In the genomic region with DNA sequence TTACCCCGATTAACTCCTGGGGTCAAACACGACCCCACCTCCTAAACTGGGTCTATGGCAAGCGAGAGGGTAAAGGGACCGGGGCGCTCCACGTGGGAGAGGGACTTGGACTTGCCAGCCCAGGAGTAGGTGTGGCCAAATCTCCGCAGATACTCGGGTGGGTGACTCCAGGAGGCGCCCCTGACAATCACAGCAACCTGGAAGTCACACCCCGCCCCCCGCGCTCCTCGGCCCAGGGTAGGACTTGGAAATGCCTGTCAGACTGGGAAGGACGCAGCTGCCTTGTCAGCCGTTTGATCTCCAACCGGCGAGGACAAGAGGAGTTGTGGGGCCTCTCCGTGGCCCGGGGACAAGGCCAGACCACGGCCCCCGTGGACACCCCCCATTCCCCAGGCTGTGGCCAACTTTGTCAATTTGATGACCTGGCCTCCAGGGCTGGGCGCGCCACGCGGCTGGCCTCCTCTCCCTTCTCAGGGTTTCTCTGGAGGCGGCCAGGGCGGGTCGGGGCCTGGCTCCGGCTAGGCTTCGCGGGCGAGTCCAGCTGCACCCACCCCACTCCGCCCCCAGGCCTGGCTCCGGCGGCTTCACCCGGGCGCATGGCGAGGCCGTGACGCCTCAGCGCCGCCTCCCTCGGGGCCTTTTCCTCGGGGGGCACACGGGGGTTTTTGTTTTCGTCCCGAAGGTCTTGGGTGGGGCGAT, we compare ENCODE assay signal across 8 cellular contexts. TPM values are rescaled to one million over a fixed set of nuclear protein-coding genes. Genes with fewer than 3 reads are reported as not detected.
DNase-seq lines count a peak whose midpoint lies in the region; ATAC-seq and TF ChIP-seq lines count a peak whose summit lies in the region.

No MANE protein-coding gene starts in this region.

- no peaks in the 10 kb centered on the region for H3K9me3 ChIP-seq in BLaER1 treated with 17β-estradiol and CSF1 and Interleukin-3, amounts not matched to agents 10 nM and 100 nM (replicated peaks in 1 of 11)
- H3K9me3 ChIP-seq in MM.1S (replicated peaks; ENCODE audit: insufficient read depth, low read length) = no peaks in the 10 kb centered on the region

- no peaks in the 10 kb centered on the region for H3K27me3 Mint-ChIP-seq in activated T-cell treated with anti-CD3 and anti-CD28 coated beads, Interleukin-2, amount 50 U/mL, for 4 hours (ENCODE audit: low read depth)
- H3K27me3 Mint-ChIP-seq in stimulated activated naive CD8-positive, alpha-beta T cell treated with anti-CD3 and anti-CD28 coated beads, Interleukin-15, amount 100 ng/mL, for 72 hours = no peaks in the 10 kb centered on the region

- H3K9me2 ChIP-seq in MM.1S (replicated peaks; ENCODE audit: insufficient read depth, low read length) = no peaks in the 10 kb centered on the region

- H2AFZ ChIP-seq in MM.1S (ENCODE audit: low read length) = no peak overlapping the region

- no peaks in the 10 kb centered on the region for H3K79me2 ChIP-seq in MM.1S (ENCODE audit: low read length)

- peak overlapping the region; percentile 69 to 78 (median 76) for H3K4me3 ChIP-seq in BLaER1 treated with 17β-estradiol and CSF1 and Interleukin-3, amounts not matched to agents 10 nM and 100 nM
- 0 out of 2 replicates have a peak overlapping the region, but pooled peaks have one; percentile 55 for H3K4me3 ChIP-seq in MM.1S (ENCODE audit: low read length)

- peak; percentile 2 for ATAC-seq in activated T-cell treated with anti-CD3 and anti-CD28 coated beads, Interleukin-2, amount 50 U/mL, for 4 hours
- ATAC-seq in left colon (peak; percentile 46), HG02571 (IDR thresholded peaks at IDR 0.05; ENCODE audit: unreplicated experiment) (no peak)
- ATAC-seq in stimulated activated naive CD8-positive, alpha-beta T cell treated with anti-CD3 and anti-CD28 coated beads, Interleukin-15, amount 100 ng/mL, for 72 hours = peak; percentile 11

- peak overlapping the region; percentile 85 to 97 (median 96) for H3K4me2 ChIP-seq in BLaER1 treated with 17β-estradiol and CSF1 and Interleukin-3, amounts not matched to agents 10 nM and 100 nM
- H3K4me2 ChIP-seq in MM.1S (ENCODE audit: low read depth, low read length) = peak overlapping the region; percentile 82; the same call in 1 of the 2 replicates

- peaks cover 0 to 29% (median 12%) of the 10 kb centered on the region in 11 experiments; a peak in 15 of 22 replicates for H4K20me1 ChIP-seq in BLaER1 treated with 17β-estradiol and CSF1 and Interleukin-3, amounts not matched to agents 10 nM and 100 nM
- no peaks in the 10 kb centered on the region for H4K20me1 ChIP-seq in MM.1S (ENCODE audit: insufficient read depth, low read length)

- intact Hi-C loops in left colon (cut with DNase I, micrococcal nuclease) = no loop called here

- H3K36me3 Mint-ChIP-seq in activated T-cell treated with anti-CD3 and anti-CD28 coated beads, Interleukin-2, amount 50 U/mL, for 4 hours (ENCODE audit: insufficient read depth) = no peaks in the 10 kb centered on the region

- peak overlapping the region; percentile 5 to 80 (median 74); a peak in 20 of 22 replicates for H3K27ac ChIP-seq in BLaER1 treated with 17β-estradiol and CSF1 and Interleukin-3, amounts not matched to agents 10 nM and 100 nM
- no peak overlapping the region for H3K27ac ChIP-seq in MM.1S (ENCODE audit: low read length)

- peak overlapping the region; percentile 96 to 98 for H3K27ac Mint-ChIP-seq in stimulated activated naive CD8-positive, alpha-beta T cell treated with anti-CD3 and anti-CD28 coated beads, Interleukin-15, amount 100 ng/mL, for 72 hours

- no peaks in the 10 kb centered on the region for H3K9me3 Mint-ChIP-seq in activated T-cell treated with anti-CD3 and anti-CD28 coated beads, Interleukin-2, amount 50 U/mL, for 4 hours
- H3K9me3 Mint-ChIP-seq in stimulated activated naive CD8-positive, alpha-beta T cell treated with anti-CD3 and anti-CD28 coated beads, Interleukin-15, amount 100 ng/mL, for 72 hours = no peaks in the 10 kb centered on the region

- H3K36me3 ChIP-seq in BLaER1 treated with 17β-estradiol and CSF1 and Interleukin-3, amounts not matched to agents 10 nM and 100 nM = no peaks in the 10 kb centered on the region
- H3K36me3 ChIP-seq in MM.1S (replicated peaks; ENCODE audit: insufficient read depth, low read length) = no peaks in the 10 kb centered on the region

- H3K4me1 ChIP-seq in BLaER1 treated with 17β-estradiol and CSF1 and Interleukin-3, amounts not matched to agents 10 nM and 100 nM = peaks cover 20 to 48% (median 33%) of the 10 kb centered on the region in 10 experiments
- H3K4me1 ChIP-seq in MM.1S (ENCODE audit: low read length) = no peaks in the 10 kb centered on the region

- peak overlapping the region; percentile 23 to 85 (median 79); a peak in 21 of 22 replicates for H3K9ac ChIP-seq in BLaER1 treated with 17β-estradiol and CSF1 and Interleukin-3, amounts not matched to agents 10 nM and 100 nM
- H3K9ac ChIP-seq in MM.1S (ENCODE audit: low read length) = no peak overlapping the region

- peaks cover 35% of the 10 kb centered on the region for H3K4me1 Mint-ChIP-seq in activated T-cell treated with anti-CD3 and anti-CD28 coated beads, Interleukin-2, amount 50 U/mL, for 4 hours (ENCODE audit: low read depth)
- peaks cover 38% of the 10 kb centered on the region for H3K4me1 Mint-ChIP-seq in stimulated activated naive CD8-positive, alpha-beta T cell treated with anti-CD3 and anti-CD28 coated beads, Interleukin-15, amount 100 ng/mL, for 72 hours

- DNase-seq in MM.1S (no peak), left colon (peak; percentile 68 to 77), NCI-H187 (lab: John Stamatoyannopoulos, UW) (no peak), mesenteric fat pad (ENCODE audit: low spot score) (no peak)
- DNase-seq in activated T-cell treated with anti-CD3 and anti-CD28 coated beads, Interleukin-2, amount 50 U/mL, for 4 hours = peak; percentile 51
- peak in 1 of 2 donors; percentile 71 for DNase-seq in stimulated activated naive CD8-positive, alpha-beta T cell treated with anti-CD3 and anti-CD28 coated beads, Interleukin-15, amount 100 ng/mL, for 72 hours

- H3K4me3 Mint-ChIP-seq in activated T-cell treated with anti-CD3 and anti-CD28 coated beads, Interleukin-2, amount 50 U/mL, for 4 hours = peak overlapping the region; percentile 99
- H3K4me3 Mint-ChIP-seq in stimulated activated naive CD8-positive, alpha-beta T cell treated with anti-CD3 and anti-CD28 coated beads, Interleukin-15, amount 100 ng/mL, for 72 hours = peak overlapping the region; percentile 90 to 98

- no peak for TF ChIP-seq CTCF in MM.1S (IDR thresholded peaks at IDR 0.05; ENCODE audit: low read length)

- peaks cover 75 to 100% (median 100%) of the 10 kb centered on the region in 11 experiments for H3K27me3 ChIP-seq in BLaER1 treated with 17β-estradiol and CSF1 and Interleukin-3, amounts not matched to agents 10 nM and 100 nM
- H3K27me3 ChIP-seq in MM.1S (replicated peaks; ENCODE audit: insufficient read depth, low read length) = no peaks in the 10 kb centered on the region

- H3F3A ChIP-seq in MM.1S (ENCODE audit: insufficient read depth, low read length) = no peaks in the 10 kb centered on the region

RNA-seq across cellular contexts. Expression of gene BCL11B, which starts 1.2 kb away (rescaled TPM):
- 10 to 100 TPM; 54.6 to 64.6 (median 62.4) TPM for total RNA-seq in activated T-cell treated with anti-CD3 and anti-CD28 coated beads, Interleukin-2, amount 50 U/mL, for 4 hours
- total RNA-seq in left colon (1 to 10 TPM; 3.7 to 5.1 TPM), mesenteric fat pad (0.67 TPM)

Comparison
In these comparisons a context has a peak if more than half of its experiments do, and no peak if none do; other contexts are left out.
1. DNase-seq: peak in activated T-cell treated with anti-CD3 and anti-CD28 coated beads, Interleukin-2, amount 50 U/mL, for 4 hours (single experiment) and left colon (2 of 2); none in MM.1S (single experiment), NCI-H187 (0 of 2) and mesenteric fat pad (single experiment).
2. RNA of gene BCL11B, which starts 1.2 kb away (total RNA-seq): 54.6 to 64.6 TPM in activated T-cell treated with anti-CD3 and anti-CD28 coated beads, Interleukin-2, amount 50 U/mL, for 4 hours; 3.7 to 5.1 TPM in left colon and 0.67 TPM in mesenteric fat pad (single experiment); every median in the first group is over 4 times any median in the second.